Comparison of ENCODE assay signal across 12 cellular contexts in genomic region chr15:66085128-66085527, GRCh38.
A peak's percentile ranks its signal among the peaks of the same experiment; 100 is the strongest.
DNase-seq lines count a peak whose midpoint lies in the region; ATAC-seq, FAIRE-seq and TF ChIP-seq lines count a peak whose summit lies in the region.
"Had no signal": no experiment of that assay in that cellular context is flagged by ENCODE, and none has a peak within 500 bp of the region (broad histone marks: within the 10 kb centered on the region; RNA-seq: fewer than 3 reads in every experiment).

No MANE protein-coding gene starts in this region.

- no peak for TF ChIP-seq POLR2A in A549 (IDR thresholded peaks at IDR 0.05; ENCODE audit: low read length)

- no peak for TF ChIP-seq EP300 in A549 (IDR thresholded peaks at IDR 0.05)

- H3K36me3 ChIP-seq in brain microvascular endothelial cell (replicated peaks) (no peaks in the 10 kb centered on the region), right atrium auricular region (no peaks in the 10 kb centered on the region)
- H3K36me3 ChIP-seq: thoracic aorta had no signal

- TF ChIP-seq CTCF in A549 (IDR thresholded peaks at IDR 0.05) (peak; percentile 24; the same call in 1 of the 3 replicates), GM10266 (IDR thresholded peaks at IDR 0.05; ENCODE audit: control insufficient read depth, insufficient read depth, low read depth, missing control alignments) (peak; percentile 39), brain microvascular endothelial cell (IDR thresholded peaks at IDR 0.05; ENCODE audit: low read depth, low read length, missing control alignments) (peak; percentile 13), right atrium auricular region (IDR thresholded peaks at IDR 0.05) (no peak)

- TF ChIP-seq RAD21 in A549 (conservative IDR thresholded peaks at IDR 0.05 in 1 of 2, IDR thresholded peaks at IDR 0.05 in 1 of 2), result peak; percentile 20 to 29; a peak in 1 of 5 replicates

- H3K27me3 ChIP-seq in brain microvascular endothelial cell (replicated peaks) (peaks cover 7% of the 10 kb centered on the region), right atrium auricular region (no peaks in the 10 kb centered on the region)

- H3K27ac ChIP-seq in A549, result no peak overlapping the region
- H3K27ac ChIP-seq in brain microvascular endothelial cell, result no peak overlapping the region
- no peak overlapping the region for H3K27ac ChIP-seq in right atrium auricular region
- H3K27ac ChIP-seq: GM23248, thoracic aorta had no signal

- no peak for ATAC-seq in A549

- POLR2A ChIA-PET in A549 (lab: Yijun Ruan, JAX), result no interaction called here

- in situ Hi-C loops in brain microvascular endothelial cell (cut with HindIII; ENCODE audit: low pct_ligation_motif_present, low sequenced_read_pairs) (no loop called here), G401 (cut with HindIII; ENCODE audit: low sequenced_read_pairs) (no loop called here)

- CTCF ChIA-PET in A549 (lab: Yijun Ruan, JAX), result interaction anchor here (0.8 to 1.6 kb wide), 7 partner anchors 11 to 151 kb away, joined by 3 to 4 read pairs (median 3); no protein-coding TSS in a partner anchor

- H3K9me3 ChIP-seq in A549 (no peaks in the 10 kb centered on the region), right atrium auricular region (no peaks in the 10 kb centered on the region)
- H3K9me3 ChIP-seq: thoracic aorta had no signal

- DNase-seq in A549 (ENCODE audit: low read depth in 1 of 2, low spot score in 1 of 2), result peak in 1 of 2 experiments; percentile 18
- DNase-seq in GM10266 (ENCODE audit: extremely low spot score), result no peak
- DNase-seq in NCI-H82 treated with DMSO at 0.1 percent for 48 hours (lab: John Stamatoyannopoulos, UW; ENCODE audit: unreplicated experiment), result peak; percentile 17
- DNase-seq in brain microvascular endothelial cell, result no peak
- DNase-seq in globus pallidus (ENCODE audit: low spot score), result no peak
- no peak for DNase-seq in right atrium auricular region (ENCODE audit: low spot score)
- no peak for DNase-seq in G401 (ENCODE audit: low spot score)
- no peak for DNase-seq in NCI-H1436 treated with DMSO at 0.1 percent for 48 hours (lab: John Stamatoyannopoulos, UW)
- DNase-seq: CD4-positive, alpha-beta memory T cell; GM23248; NCI-H1417 had no signal

- WGBS in A549 (ENCODE audit: missing lambda C conversion rate), result 76% methylated on average over 5 of the region's 6 CpGs

- H3K4me3 ChIP-seq in A549 (no peak overlapping the region), brain microvascular endothelial cell (ENCODE audit: low read depth, low read length) (no peak overlapping the region), right atrium auricular region (no peak overlapping the region)
- H3K4me3 ChIP-seq: GM23248, thoracic aorta had no signal

- no peak overlapping the region for H3K4me2 ChIP-seq in A549

- FAIRE-seq in A549 (lab: Jason Lieb, UNC), result no peak

- H3K4me1 ChIP-seq in A549 (peaks cover 12% of the 10 kb centered on the region), right atrium auricular region (peaks cover 0 to 33% of the 10 kb centered on the region in 2 donors)

TF ChIP-seq in A549, 52 proteins besides CTCF, POLR2A, EP300 and RAD21:
- peak; percentile 33; the same call in 2 of the 3 replicates for TF ChIP-seq SMC3 (IDR thresholded peaks at IDR 0.05)
- no peak for TF ChIP-seq ZSCAN20 (CRISPR knock-in tag; IDR thresholded peaks at IDR 0.05)
TF ChIP-seq in A549: peak in this region for 1.

Comparison
In these comparisons a context has a peak if more than half of its experiments do, and no peak if none do; other contexts are left out.
1. CTCF ChIP-seq: peak in A549 (single experiment), GM10266 (single experiment) and brain microvascular endothelial cell (single experiment); none in right atrium auricular region (0 of 2).